ENCODE assay signal across 18 cellular contexts in the genomic region with DNA sequence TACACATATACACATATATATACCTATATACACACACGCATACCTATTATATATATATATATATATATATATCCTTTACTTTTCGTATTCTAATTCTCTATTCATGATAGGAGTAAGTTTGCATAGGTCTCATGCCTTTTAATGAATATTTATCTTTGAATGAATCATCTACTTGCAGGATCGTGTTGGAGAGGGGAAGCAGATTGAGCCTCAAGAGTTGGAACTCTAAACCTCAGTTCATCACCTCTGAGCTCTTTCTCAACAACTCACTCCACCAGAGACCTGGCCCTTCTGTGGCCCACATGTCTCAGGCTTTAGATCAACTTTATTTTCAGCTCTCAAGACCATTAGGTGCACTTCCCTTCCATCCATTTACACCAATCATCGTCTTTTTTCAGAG.
A peak's percentile ranks its signal among the peaks of the same experiment; 100 is the strongest.
DNase-seq lines count a peak whose midpoint lies in the region; ATAC-seq and TF ChIP-seq lines count a peak whose summit lies in the region.
"Had no signal": no experiment of that assay in that cellular context is flagged by ENCODE, and none has a peak within 500 bp of the region (broad histone marks: within the 10 kb centered on the region; RNA-seq: fewer than 3 reads in every experiment).

No MANE protein-coding gene starts in this region.

- no peak for TF ChIP-seq CTCF in PC-3 (conservative IDR thresholded peaks at IDR 0.05; ENCODE audit: low read depth, low read length)
- no peak for TF ChIP-seq CTCF in neural progenitor cell (IDR thresholded peaks at IDR 0.05)

- DNase-seq in EH (ENCODE audit: low read depth) (peak; percentile 38), PC-3 (no peak), neural progenitor cell (ENCODE audit: low spot score) (no peak)
- no peak for DNase-seq in activated CD8-positive, alpha-beta memory T cell treated with anti-CD3 and anti-CD28 coated beads, Interleukin-2, amount 10 ng/mL, durations not matched to agents 7 days and 5 days
- DNase-seq in activated CD4-positive, alpha-beta T cell treated with anti-CD3 and anti-CD28 coated beads for 48 hours: no peak
- DNase-seq in activated CD8-positive, alpha-beta memory T cell treated with anti-CD3 and anti-CD28 coated beads for 24 hours: no peak
- DNase-seq: 8988T; ACHN; C1 segment of cervical spinal cord; Calu3; CD4-positive, alpha-beta memory T cell; COR-L47; DMS53; DMS79 treated with DMSO at 0.1 percent for 48 hours; GOT3; H7; HCEC 1CT had no signal

- H2AFZ ChIP-seq in PC-3 (ENCODE audit: low read length): no peak overlapping the region
- H2AFZ ChIP-seq in neural progenitor cell (replicated peaks): no peak overlapping the region

- no peaks in the 10 kb centered on the region for H3K9me2 ChIP-seq in PC-3 (replicated peaks; ENCODE audit: low read length)

- peak; percentile 82 for ATAC-seq in PC-3
- no peak for ATAC-seq in activated CD8-positive, alpha-beta memory T cell treated with anti-CD3 and anti-CD28 coated beads, Interleukin-2, amount 10 ng/mL, durations not matched to agents 7 days and 5 days
- ATAC-seq: A549 had no signal

- no peaks in the 10 kb centered on the region for H3K4me1 ChIP-seq in PC-3 (ENCODE audit: insufficient read depth, low read length)
- H3K4me1 ChIP-seq in neural progenitor cell: peaks cover 38% of the 10 kb centered on the region
- H3K4me1 ChIP-seq: A549 had no signal

- H3F3A ChIP-seq in PC-3 (ENCODE audit: low read length, unreplicated experiment) (no peaks in the 10 kb centered on the region), neural progenitor cell (ENCODE audit: low read depth) (peaks cover 31% of the 10 kb centered on the region)

- intact Hi-C loops in PC-3 (cut with micrococcal nuclease): loop anchor here (10.0 kb wide), 1 partner anchor 493 kb away; a partner anchor contains a TSS

- peaks cover 2% of the 10 kb centered on the region for H3K9me3 Mint-ChIP-seq in neural progenitor cell
- peaks cover 3% of the 10 kb centered on the region for H3K9me3 Mint-ChIP-seq in activated CD8-positive, alpha-beta memory T cell treated with anti-CD3 and anti-CD28 coated beads, Interleukin-2, amount 10 ng/mL, durations not matched to agents 7 days and 5 days (ENCODE audit: low read depth)
- H3K9me3 Mint-ChIP-seq: CD4-positive, alpha-beta memory T cell had no signal

- no peak overlapping the region for H3K9ac ChIP-seq in PC-3 (ENCODE audit: low read length)
- no peak overlapping the region for H3K9ac ChIP-seq in neural progenitor cell

- H3K4me3 ChIP-seq in PC-3 (ENCODE audit: low read length): no peak overlapping the region
- H3K4me3 ChIP-seq in neural progenitor cell: no peak overlapping the region
- H3K4me3 ChIP-seq: A549 had no signal

- peaks cover 30% of the 10 kb centered on the region for H3K4me1 Mint-ChIP-seq in neural progenitor cell
- peaks cover 2% of the 10 kb centered on the region for H3K4me1 Mint-ChIP-seq in activated CD8-positive, alpha-beta memory T cell treated with anti-CD3 and anti-CD28 coated beads, Interleukin-2, amount 10 ng/mL, durations not matched to agents 7 days and 5 days
- H3K4me1 Mint-ChIP-seq: CD4-positive, alpha-beta memory T cell had no signal

- H3K27ac ChIP-seq in PC-3 (ENCODE audit: low read length): no peak overlapping the region
- no peak overlapping the region for H3K27ac ChIP-seq in neural progenitor cell
- H3K27ac ChIP-seq: A549 had no signal

- CTCF ChIA-PET in PC-3 (lab: Charles Lee): no interaction called here
- CTCF ChIA-PET in activated CD8-positive, alpha-beta memory T cell treated with anti-CD3 and anti-CD28 coated beads, Interleukin-2, amount 10 ng/mL, durations not matched to agents 7 days and 5 days (lab: Charles Lee): no interaction called here

- H3K27me3 Mint-ChIP-seq in neural progenitor cell (ENCODE audit: insufficient read depth, low read depth): peaks cover 2% of the 10 kb centered on the region
- H3K27me3 Mint-ChIP-seq in activated CD8-positive, alpha-beta memory T cell treated with anti-CD3 and anti-CD28 coated beads, Interleukin-2, amount 10 ng/mL, durations not matched to agents 7 days and 5 days: no peaks in the 10 kb centered on the region
- H3K27me3 Mint-ChIP-seq: CD4-positive, alpha-beta memory T cell had no signal

- H4K20me1 ChIP-seq in PC-3 (ENCODE audit: low read length) (no peaks in the 10 kb centered on the region), neural progenitor cell (ENCODE audit: low read depth) (no peaks in the 10 kb centered on the region)

- H3K36me3 Mint-ChIP-seq in neural progenitor cell: no peaks in the 10 kb centered on the region
- H3K36me3 Mint-ChIP-seq in activated CD8-positive, alpha-beta memory T cell treated with anti-CD3 and anti-CD28 coated beads, Interleukin-2, amount 10 ng/mL, durations not matched to agents 7 days and 5 days: no peaks in the 10 kb centered on the region
- H3K36me3 Mint-ChIP-seq: CD4-positive, alpha-beta memory T cell had no signal

- no peaks in the 10 kb centered on the region for H3K36me3 ChIP-seq in PC-3 (ENCODE audit: low read depth, low read length)
- no peaks in the 10 kb centered on the region for H3K36me3 ChIP-seq in neural progenitor cell

- H3K9me3 ChIP-seq in PC-3 (ENCODE audit: low read length): no peaks in the 10 kb centered on the region
- no peaks in the 10 kb centered on the region for H3K9me3 ChIP-seq in neural progenitor cell (ENCODE audit: low read depth)
- H3K9me3 ChIP-seq: A549 had no signal

- no peak overlapping the region for H3K4me2 ChIP-seq in PC-3 (ENCODE audit: low read length)
- H3K4me2 ChIP-seq in neural progenitor cell: peak overlapping the region; percentile 69
- H3K4me2 ChIP-seq: A549 had no signal

- no peaks in the 10 kb centered on the region for H3K79me2 ChIP-seq in PC-3 (ENCODE audit: low read length)
- H3K79me2 ChIP-seq in neural progenitor cell (ENCODE audit: low read depth): no peaks in the 10 kb centered on the region

- POLR2A ChIA-PET in PC-3 (lab: Charles Lee; ENCODE audit: unreplicated experiment): no interaction called here

- H3K27me3 ChIP-seq in PC-3 (ENCODE audit: low read length) (no peaks in the 10 kb centered on the region), neural progenitor cell (peaks cover 3% of the 10 kb centered on the region)

- no TSS peak for BruUV-seq in PC-3 (replicated peaks; lab: Mats Ljungman, UMichigan)

- H3K4me3 Mint-ChIP-seq in neural progenitor cell: no peak overlapping the region
- H3K4me3 Mint-ChIP-seq in activated CD8-positive, alpha-beta memory T cell treated with anti-CD3 and anti-CD28 coated beads, Interleukin-2, amount 10 ng/mL, durations not matched to agents 7 days and 5 days: no peak overlapping the region
- H3K4me3 Mint-ChIP-seq: CD4-positive, alpha-beta memory T cell had no signal

- H3K27ac Mint-ChIP-seq in neural progenitor cell: no peak overlapping the region
- no peak overlapping the region for H3K27ac Mint-ChIP-seq in activated CD8-positive, alpha-beta memory T cell treated with anti-CD3 and anti-CD28 coated beads, Interleukin-2, amount 10 ng/mL, durations not matched to agents 7 days and 5 days
